ENCODE assay signal across 1 cellular context in the genomic region with DNA sequence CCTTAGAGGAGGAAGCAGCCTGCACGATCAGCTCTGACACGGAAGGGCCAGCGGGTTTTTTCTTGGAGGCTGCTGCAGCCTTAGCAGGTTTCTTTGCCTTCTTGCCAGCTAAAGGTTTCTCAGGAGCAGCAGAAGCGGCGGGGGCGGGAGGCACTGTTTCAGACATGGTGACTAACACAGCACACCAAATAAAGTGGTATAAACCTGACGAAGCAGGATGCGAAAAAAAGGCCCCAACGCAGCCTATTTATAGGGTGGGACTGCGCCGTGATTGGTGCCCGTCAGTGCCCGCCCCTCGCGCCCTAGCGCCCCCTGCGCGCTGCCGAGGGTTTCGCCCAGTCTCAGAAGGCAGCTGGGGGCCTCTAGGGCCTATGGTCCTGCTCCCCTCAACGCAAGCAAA.
TF ChIP-seq lines count a peak whose summit lies in the region.

No MANE protein-coding gene starts in this region.

TF ChIP-seq in IMR-90, 13 proteins besides CTCF, POLR2A, EP300 and RAD21:
- TF ChIP-seq MAZ (IDR thresholded peaks at IDR 0.05; ENCODE audit: borderline replicate concordance, low read depth, low read length) = peak; percentile 81
- peak; percentile 53; the same call in 1 of the 2 replicates for TF ChIP-seq FOS (IDR thresholded peaks at IDR 0.05; ENCODE audit: low read depth, low read length)
- TF ChIP-seq SMC3 (IDR thresholded peaks at IDR 0.05; ENCODE audit: low read depth, low read length) = no peak
- TF ChIP-seq MAFK (IDR thresholded peaks at IDR 0.05; ENCODE audit: low read depth, low read length) = peak; percentile 40
